Comparison of ENCODE assay signal across 8 cellular contexts in the genomic region with DNA sequence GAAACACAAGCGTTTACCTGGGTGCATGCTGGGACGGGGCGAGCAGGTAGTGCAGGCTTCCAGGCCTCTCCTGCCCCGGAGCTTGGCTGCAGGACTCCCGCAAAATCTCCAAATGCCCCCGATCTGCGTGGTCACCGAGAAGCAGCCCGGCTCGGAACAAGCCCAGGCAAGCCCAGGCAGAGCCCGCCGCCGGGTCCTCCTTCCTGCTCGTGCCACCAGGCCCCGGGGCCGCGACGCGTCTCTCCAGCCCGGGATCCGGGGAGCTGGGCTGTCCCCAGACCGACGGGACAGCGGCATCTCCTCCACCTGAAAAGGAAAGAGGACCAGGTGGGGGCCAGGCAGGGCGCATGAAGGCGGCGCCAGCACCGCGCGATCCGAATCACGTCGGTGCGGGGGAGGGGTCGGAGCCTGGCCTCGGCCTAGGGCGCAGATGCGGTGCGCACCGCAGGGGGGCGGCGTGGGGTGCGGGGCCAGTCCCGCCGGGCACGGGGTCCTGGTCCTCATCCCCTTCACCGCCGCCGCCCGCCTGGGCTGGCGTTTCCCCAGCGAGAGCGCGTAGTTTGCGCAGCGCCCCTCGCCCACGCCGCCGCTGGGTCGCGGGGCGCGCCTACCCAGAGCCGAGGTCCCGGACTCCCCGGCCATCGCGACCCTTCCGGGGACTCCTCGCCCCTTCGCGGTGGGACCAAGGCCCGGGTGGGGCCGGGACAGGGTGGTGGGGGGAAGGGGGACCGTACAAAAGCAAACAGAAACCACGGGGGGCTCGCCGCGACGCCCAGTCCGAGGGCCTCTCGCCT. TPM values are rescaled to one million over a fixed set of nuclear protein-coding genes. Genes with fewer than 3 reads are reported as not detected.
DNase-seq lines count a peak whose midpoint lies in the region; ATAC-seq and TF ChIP-seq lines count a peak whose summit lies in the region.

No MANE protein-coding gene starts in this region.

- POLR2A ChIA-PET in activated CD4-positive, alpha-beta T cell treated with anti-CD3 and anti-CD28 coated beads for 36 hours (lab: Charles Lee), result no interaction called here

- H3K27ac Mint-ChIP-seq in activated CD4-positive, alpha-beta T cell treated with anti-CD3 and anti-CD28 coated beads for 36 hours, result no peak overlapping the region

- peak overlapping the region; percentile 66 for H3K4me3 ChIP-seq in HUES6 (ENCODE audit: low read depth, low read length)
- H3K4me3 ChIP-seq in adrenal gland, result peak overlapping the region; percentile 57 to 97 (median 70)
- H3K4me3 ChIP-seq in iPS-15b (ENCODE audit: low read depth, low read length), result peak overlapping the region; percentile 76
- H3K4me3 ChIP-seq in skeletal muscle satellite cell (ENCODE audit: low read length), result peak overlapping the region; percentile 71
- no peak overlapping the region for H3K4me3 ChIP-seq in Karpas-422 (ENCODE audit: low read length)

- TF ChIP-seq POLR2A in adrenal gland (IDR thresholded peaks at IDR 0.05), result peak; percentile 20 to 54

- H3K4me1 ChIP-seq in HUES6 (ENCODE audit: control insufficient read depth, insufficient read depth, low read length) (peaks cover 24% of the 10 kb centered on the region), adrenal gland (replicated peaks in 1 of 2) (peaks cover 16 to 33% of the 10 kb centered on the region in 2 donors), iPS-15b (ENCODE audit: control insufficient read depth, insufficient read depth, low read length) (peaks cover 14% of the 10 kb centered on the region), skeletal muscle satellite cell (ENCODE audit: control insufficient read depth, insufficient read depth, low read length) (peaks cover 19% of the 10 kb centered on the region), Karpas-422 (ENCODE audit: low read length) (no peaks in the 10 kb centered on the region)

- no peaks in the 10 kb centered on the region for H4K20me1 ChIP-seq in Karpas-422 (ENCODE audit: insufficient read depth, low read depth, low read length)

- H3K27me3 ChIP-seq in HUES6 (ENCODE audit: control insufficient read depth, insufficient read depth, low read length) (peaks cover 23% of the 10 kb centered on the region), adrenal gland (no peaks in the 10 kb centered on the region), iPS-15b (ENCODE audit: control insufficient read depth, insufficient read depth, low read length) (peaks cover 13% of the 10 kb centered on the region), skeletal muscle satellite cell (ENCODE audit: control insufficient read depth, insufficient read depth, low read length) (no peaks in the 10 kb centered on the region), Karpas-422 (ENCODE audit: low read length) (no peaks in the 10 kb centered on the region)

- peaks cover 7% of the 10 kb centered on the region for H3K4me1 Mint-ChIP-seq in activated CD4-positive, alpha-beta T cell treated with anti-CD3 and anti-CD28 coated beads for 36 hours

- H3K9me3 ChIP-seq in HUES6 (ENCODE audit: control insufficient read depth, insufficient read depth, low read depth, low read length) (no peaks in the 10 kb centered on the region), adrenal gland (replicated peaks in 1 of 3) (no peaks in the 10 kb centered on the region), iPS-15b (ENCODE audit: control insufficient read depth, insufficient read depth, low read length) (no peaks in the 10 kb centered on the region), skeletal muscle satellite cell (replicated peaks; ENCODE audit: low read length) (no peaks in the 10 kb centered on the region), Karpas-422 (ENCODE audit: low read length) (no peaks in the 10 kb centered on the region)

- ATAC-seq in activated CD4-positive, alpha-beta T cell treated with anti-CD3 and anti-CD28 coated beads for 36 hours, result peak; percentile 43

- peak overlapping the region; percentile 74 for H3K4me3 Mint-ChIP-seq in activated CD4-positive, alpha-beta T cell treated with anti-CD3 and anti-CD28 coated beads for 36 hours

- intact Hi-C loops in activated CD4-positive, alpha-beta T cell treated with anti-CD3 and anti-CD28 coated beads for 36 hours (cut with DNase I, micrococcal nuclease), result loop anchor here (1.0 to 5.0 kb wide), 2 partner anchors 68 to 310 kb away; no protein-coding TSS in a partner anchor
- intact Hi-C loops in adrenal gland (cut with DNase I), result loop anchor here in 1 of 2 donors (5.0 kb wide), 1 partner anchor 35 kb away; no protein-coding TSS in a partner anchor

- H2AFZ ChIP-seq in Karpas-422 (ENCODE audit: low read length), result no peak overlapping the region

- CTCF ChIA-PET in activated CD4-positive, alpha-beta T cell treated with anti-CD3 and anti-CD28 coated beads for 36 hours (lab: Charles Lee), result no interaction called here

- H3K36me3 ChIP-seq in HUES6 (ENCODE audit: control insufficient read depth, insufficient read depth, low read length) (peaks cover 17% of the 10 kb centered on the region), adrenal gland (replicated peaks in 1 of 2) (no peaks in the 10 kb centered on the region), iPS-15b (ENCODE audit: control insufficient read depth, insufficient read depth, low read length) (peaks cover 16% of the 10 kb centered on the region), skeletal muscle satellite cell (ENCODE audit: insufficient read depth, low read length) (peaks cover 20% of the 10 kb centered on the region), Karpas-422 (ENCODE audit: insufficient read depth, low read length) (no peaks in the 10 kb centered on the region)

- DNase-seq in activated CD4-positive, alpha-beta T cell treated with anti-CD3 and anti-CD28 coated beads for 36 hours, result peak; percentile 52
- no peak for DNase-seq in activated CD4-positive, alpha-beta T cell treated with anti-CD3 and anti-CD28 coated beads, Interleukin-2, amount 50 U/mL, for 4 hours
- DNase-seq in adrenal gland, result peak in 6 of 7 donors; percentile 54 to 75 (median 67)
- no peak for DNase-seq in Karpas-422
- DNase-seq in GF-D8 (lab: John Stamatoyannopoulos, UW), result no peak

- H3K9me3 Mint-ChIP-seq in activated CD4-positive, alpha-beta T cell treated with anti-CD3 and anti-CD28 coated beads for 36 hours (ENCODE audit: low read depth), result no peaks in the 10 kb centered on the region

- no peaks in the 10 kb centered on the region for H3K9me2 ChIP-seq in Karpas-422 (replicated peaks; ENCODE audit: insufficient read depth, low read length)

- H3K27ac ChIP-seq in HUES6 (ENCODE audit: low read depth, low read length) (peak overlapping the region; percentile 75), adrenal gland (peak overlapping the region; percentile 40 to 94 (median 85)), Karpas-422 (ENCODE audit: low read length) (no peak overlapping the region)

- H3K4me2 ChIP-seq in skeletal muscle satellite cell (ENCODE audit: low read length) (peak overlapping the region; percentile 81), Karpas-422 (ENCODE audit: low read depth, low read length, poor library complexity, severe bottlenecking) (no peak overlapping the region)

- no peaks in the 10 kb centered on the region for H3K36me3 Mint-ChIP-seq in activated CD4-positive, alpha-beta T cell treated with anti-CD3 and anti-CD28 coated beads for 36 hours (ENCODE audit: low read depth)

- peaks cover 32% of the 10 kb centered on the region for H3K27me3 Mint-ChIP-seq in activated CD4-positive, alpha-beta T cell treated with anti-CD3 and anti-CD28 coated beads for 36 hours

- H3K9ac ChIP-seq in HUES6 (ENCODE audit: low read length), result peak overlapping the region; percentile 89
- H3K9ac ChIP-seq in iPS-15b (ENCODE audit: low read depth, low read length), result peak overlapping the region; percentile 93
- peak overlapping the region; percentile 76 for H3K9ac ChIP-seq in skeletal muscle satellite cell (ENCODE audit: low read depth, low read length)
- H3K9ac ChIP-seq in Karpas-422 (ENCODE audit: low read length), result no peak overlapping the region

- TF ChIP-seq CTCF in adrenal gland (IDR thresholded peaks at IDR 0.05), result peak in 3 of 6 experiments; percentile 30 to 46 (median 30)

- no peaks in the 10 kb centered on the region for H3K79me2 ChIP-seq in Karpas-422 (ENCODE audit: low read length)

- 0 to 8% (median 1%) methylated on average over 2 to 82 of the region's 83 CpGs for WGBS in adrenal gland, 4 donors

RNA-seq across cellular contexts. Expression of a gene that starts 52.4 kb away (rescaled TPM):
- total RNA-seq in activated CD4-positive, alpha-beta T cell treated with anti-CD3 and anti-CD28 coated beads for 36 hours, result 1 to 10 TPM; 8.8 to 9.6 TPM
- total RNA-seq in adrenal gland, result 100 to 1,000 TPM in 2 of 8 donors, 10 to 100 TPM in 6; 65.7 to 116 (median 84.2) TPM
- 10 to 100 TPM; 20.3 to 28.8 (median 22.7) TPM for polyA plus RNA-seq in adrenal gland
- total RNA-seq in skeletal muscle satellite cell (2012; rRNA removed), result 27.3 and 27.4 TPM in 2 replicates
- 21.3 and 21.6 TPM in 2 replicates for total RNA-seq in Karpas-422 (2014; rRNA removed; shearing (Covaris generic); ENCODE audit: low replicate concordance)

RNA-seq across cellular contexts. Expression of a gene that starts 53.3 kb away (rescaled TPM):
- 1 to 10 TPM; 2.7 to 3.6 TPM for total RNA-seq in activated CD4-positive, alpha-beta T cell treated with anti-CD3 and anti-CD28 coated beads for 36 hours
- total RNA-seq in adrenal gland, result 10 to 100 TPM in 4 of 8 donors, 1 to 10 TPM in 4; 5.0 to 16.8 (median 9.8) TPM
- polyA plus RNA-seq in adrenal gland, result 1 to 10 TPM; 2.0 to 6.7 (median 2.9) TPM
- 5.6 and 7.4 TPM in 2 replicates for total RNA-seq in skeletal muscle satellite cell (2012; rRNA removed)
- not detected in 2 replicates for total RNA-seq in Karpas-422 (2014; rRNA removed; shearing (Covaris generic); ENCODE audit: low replicate concordance)

Comparison
In these comparisons a context has a peak if more than half of its experiments do, and no peak if none do; other contexts are left out.
1. DNase-seq: peak in activated CD4-positive, alpha-beta T cell treated with anti-CD3 and anti-CD28 coated beads for 36 hours (single experiment) and adrenal gland (6 of 7); none in activated CD4-positive, alpha-beta T cell treated with anti-CD3 and anti-CD28 coated beads, Interleukin-2, amount 50 U/mL, for 4 hours (0 of 2), Karpas-422 (single experiment) and GF-D8 (single experiment).